27 cellular contexts compared by ENCODE assay signal in the genomic region with DNA sequence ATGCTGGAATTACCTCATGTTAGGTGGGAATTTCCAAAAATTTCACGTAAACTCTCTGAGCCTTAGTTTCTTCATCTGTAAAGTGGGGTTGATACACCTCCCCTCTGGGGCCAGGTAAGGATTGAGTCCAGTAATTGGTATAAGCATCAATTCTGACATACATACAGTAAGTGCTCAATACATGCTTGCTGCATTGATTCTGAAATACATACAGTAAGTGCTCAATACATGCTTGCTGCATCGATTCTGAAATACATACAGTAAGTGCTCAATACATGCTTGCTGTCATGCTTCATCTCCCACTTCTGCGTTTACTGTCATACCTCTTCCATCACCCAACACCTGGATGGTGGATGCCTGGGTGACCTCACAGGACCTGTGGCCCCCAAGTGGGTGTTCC.
"Had no signal": no experiment of that assay in that cellular context is flagged by ENCODE, and none has a peak within 500 bp of the region (broad histone marks: within the 10 kb centered on the region; RNA-seq: fewer than 3 reads in every experiment).

No MANE protein-coding gene starts in this region.

- H3K36me3 ChIP-seq: colonic mucosa, esophagus squamous epithelium, gastrocnemius medialis, heart right ventricle, left lung, lower lobe of right lung had no signal

- H3K4me3 Mint-ChIP-seq: dendritic cell treated with granulocyte-macrophage colony-stimulating factor and Interleukin-4, amounts not matched to agents 40 ng/mL and 50 ng/mL, for 4 days; effector memory CD8-positive, alpha-beta T cell; endodermal cell; mesothelial cell of epicardium had no signal

- DNase-seq: colonic mucosa; cortex of kidney; effector CD8-positive, alpha-beta T cell; effector memory CD8-positive, alpha-beta T cell; endodermal cell; erythroblast; esophagus squamous epithelium; foreskin fibroblast; foreskin melanocyte; gastrocnemius medialis; glutamatergic neuron; head of caudate nucleus; heart right ventricle; hippocampal formation; left cardiac atrium; left lung; left ventricle myocardium superior; lower lobe of right lung; mesenchymal stem cell; mucosa of descending colon had no signal

- ATAC-seq: effector memory CD8-positive, alpha-beta T cell; esophagus mucosa; gastrocnemius medialis; heart right ventricle; left cardiac atrium; left lung; left ventricle myocardium superior; lower lobe of right lung; mucosa of descending colon had no signal

- H3K27ac Mint-ChIP-seq: dendritic cell treated with granulocyte-macrophage colony-stimulating factor and Interleukin-4, amounts not matched to agents 40 ng/mL and 50 ng/mL, for 4 days; effector memory CD8-positive, alpha-beta T cell; endodermal cell; mesothelial cell of epicardium had no signal

- H3K9me3 ChIP-seq: colonic mucosa, esophagus squamous epithelium, gastrocnemius medialis, heart right ventricle, left lung, lower lobe of right lung, mucosa of descending colon had no signal

- H3K4me1 ChIP-seq: colonic mucosa, esophagus squamous epithelium, gastrocnemius medialis, heart right ventricle, left lung, lower lobe of right lung had no signal

- H3K9me3 Mint-ChIP-seq: dendritic cell treated with granulocyte-macrophage colony-stimulating factor and Interleukin-4, amounts not matched to agents 40 ng/mL and 50 ng/mL, for 4 days; effector memory CD8-positive, alpha-beta T cell; endodermal cell; mesothelial cell of epicardium had no signal

- H3K4me1 Mint-ChIP-seq: mesothelial cell of epicardium had no signal

- H3K36me3 Mint-ChIP-seq: mesothelial cell of epicardium had no signal

- H3K27me3 ChIP-seq: colonic mucosa had no signal

- FAIRE-seq: endometrium, islet of Langerhans, keratinocyte had no signal

- H3K4me3 ChIP-seq: colonic mucosa, esophagus squamous epithelium, gastrocnemius medialis, heart right ventricle, left lung, lower lobe of right lung, mucosa of descending colon had no signal

- H3K27ac ChIP-seq: colonic mucosa, epithelial cell of prostate, esophagus squamous epithelium, gastrocnemius medialis, heart right ventricle, left lung, lower lobe of right lung had no signal
